ENCODE assay signal across 1 cellular context in the genomic region with DNA sequence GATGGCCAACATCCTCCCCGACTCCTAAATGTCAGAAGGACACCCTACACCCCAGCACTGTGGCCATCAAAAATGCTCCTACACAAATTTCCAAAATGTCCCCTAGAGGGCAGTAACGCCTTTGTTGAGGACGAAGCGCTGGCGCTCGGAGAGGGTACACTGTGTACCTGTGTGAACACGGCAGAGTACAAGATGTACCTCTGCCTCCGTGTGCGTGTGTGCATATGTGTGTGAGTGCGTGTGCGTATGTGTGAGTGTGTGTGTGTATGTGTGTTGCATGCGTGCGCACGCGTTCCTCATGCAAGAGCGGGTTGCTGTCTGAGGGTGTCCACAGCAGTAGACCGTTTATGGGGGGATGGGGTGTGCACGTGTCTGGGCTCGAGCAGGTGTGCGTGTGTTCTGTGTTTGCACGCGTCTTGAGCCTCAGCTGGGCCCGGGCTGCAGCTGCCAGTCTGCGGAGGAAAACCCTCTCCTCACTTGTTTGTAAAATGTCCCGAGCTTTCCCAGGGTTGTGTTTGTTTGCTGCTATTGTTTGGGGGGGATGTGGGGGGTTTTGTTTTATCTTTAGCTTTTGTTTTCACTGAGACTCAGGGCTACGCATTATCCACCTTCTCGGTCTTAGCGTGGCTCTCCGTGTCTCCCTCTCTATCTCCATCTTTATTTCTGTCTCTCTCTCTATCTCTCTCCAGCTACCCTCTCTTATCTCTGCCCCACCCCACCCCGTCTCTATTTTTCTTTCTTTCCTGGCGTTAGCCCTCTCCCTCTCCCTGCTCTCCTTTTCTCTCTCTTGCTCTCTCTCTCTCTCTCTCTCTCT.
TF ChIP-seq lines count a peak whose summit lies in the region.

No MANE protein-coding gene starts in this region.

TF ChIP-seq in HEK293, 187 proteins besides CTCF, POLR2A, EP300 and RAD21 (continued from another document):
- TF ChIP-seq, protein P1, sequence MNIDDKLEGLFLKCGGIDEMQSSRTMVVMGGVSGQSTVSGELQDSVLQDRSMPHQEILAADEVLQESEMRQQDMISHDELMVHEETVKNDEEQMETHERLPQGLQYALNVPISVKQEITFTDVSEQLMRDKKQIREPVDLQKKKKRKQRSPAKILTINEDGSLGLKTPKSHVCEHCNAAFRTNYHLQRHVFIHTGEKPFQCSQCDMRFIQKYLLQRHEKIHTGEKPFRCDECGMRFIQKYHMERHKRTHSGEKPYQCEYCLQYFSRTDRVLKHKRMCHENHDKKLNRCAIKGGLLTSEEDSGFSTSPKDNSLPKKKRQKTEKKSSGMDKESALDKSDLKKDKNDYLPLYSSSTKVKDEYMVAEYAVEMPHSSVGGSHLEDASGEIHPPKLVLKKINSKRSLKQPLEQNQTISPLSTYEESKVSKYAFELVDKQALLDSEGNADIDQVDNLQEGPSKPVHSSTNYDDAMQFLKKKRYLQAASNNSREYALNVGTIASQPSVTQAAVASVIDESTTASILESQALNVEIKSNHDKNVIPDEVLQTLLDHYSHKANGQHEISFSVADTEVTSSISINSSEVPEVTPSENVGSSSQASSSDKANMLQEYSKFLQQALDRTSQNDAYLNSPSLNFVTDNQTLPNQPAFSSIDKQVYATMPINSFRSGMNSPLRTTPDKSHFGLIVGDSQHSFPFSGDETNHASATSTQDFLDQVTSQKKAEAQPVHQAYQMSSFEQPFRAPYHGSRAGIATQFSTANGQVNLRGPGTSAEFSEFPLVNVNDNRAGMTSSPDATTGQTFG (tag by site-specific recombination; IDR thresholded peaks at IDR 0.05; ENCODE audit: borderline replicate concordance) = no peak
- TF ChIP-seq ZBTB44 (tag by site-specific recombination; IDR thresholded peaks at IDR 0.05) = no peak
- no peak for TF ChIP-seq ZNF548 (tag by site-specific recombination; IDR thresholded peaks at IDR 0.05)
- TF ChIP-seq ZNF248 (tag by site-specific recombination; IDR thresholded peaks at IDR 0.05) = no peak
- TF ChIP-seq ZNF311 (tag by site-specific recombination; IDR thresholded peaks at IDR 0.05; ENCODE audit: borderline replicate concordance) = no peak
